In genomic region chr10:485776-486572, GRCh38 we compare ENCODE assay signal across 9 cellular contexts.
DNase-seq lines count a peak whose midpoint lies in the region; ATAC-seq and TF ChIP-seq lines count a peak whose summit lies in the region.
"Had no signal": no experiment of that assay in that cellular context is flagged by ENCODE, and none has a peak within 500 bp of the region (broad histone marks: within the 10 kb centered on the region; RNA-seq: fewer than 3 reads in every experiment).

No MANE protein-coding gene starts in this region.

- H3K36me3 ChIP-seq in muscle layer of duodenum (ENCODE audit: control insufficient read depth in 1 of 2, insufficient read depth in 2 of 2, low read length in 2 of 2) = peaks cover 0 to 10% of the 10 kb centered on the region in 2 donors

- peaks cover 82% of the 10 kb centered on the region for H3K4me1 Mint-ChIP-seq in brain

- DNase-seq in AG10803 (ENCODE audit: low read depth) (peak; percentile 63), EH (ENCODE audit: low read depth) (peak; percentile 28), A172 (ENCODE audit: low spot score) (no peak)
- DNase-seq: mesendoderm had no signal

- peak; percentile 22; the same call in 1 of the 2 replicates for TF ChIP-seq CTCF in AG10803 (conservative IDR thresholded peaks at IDR 0.05; ENCODE audit: low read length)
- no peak for TF ChIP-seq CTCF in brain (conservative IDR thresholded peaks at IDR 0.05)

- H3K27ac ChIP-seq in muscle layer of duodenum (ENCODE audit: low read length) = peak overlapping the region; percentile 84

- peaks cover 6 to 19% of the 10 kb centered on the region in 2 donors for H3K4me1 ChIP-seq in muscle layer of duodenum (ENCODE audit: control insufficient read depth in 1 of 2, insufficient read depth in 2 of 2, low read length in 2 of 2)

- peaks cover 0 to 5% (median 0%) of the 10 kb centered on the region in 5 experiments for H3K9me3 Mint-ChIP-seq in brain

- H3K4me3 ChIP-seq in AG10803 (ENCODE audit: low read length) = no peak overlapping the region
- peak overlapping the region; percentile 30 to 56 for H3K4me3 ChIP-seq in muscle layer of duodenum (ENCODE audit: low read depth in 1 of 2, low read length in 2 of 2)

- peak overlapping the region in 3 of 5 experiments; percentile 20 to 59 (median 28) for H3K4me3 Mint-ChIP-seq in brain

- H3K27me3 ChIP-seq in muscle layer of duodenum (ENCODE audit: low read depth, low read length) = no peaks in the 10 kb centered on the region

- peak overlapping the region; percentile 49 to 95 (median 86) for H3K27ac Mint-ChIP-seq in brain

- ATAC-seq in GM21528 (IDR thresholded peaks at IDR 0.05; ENCODE audit: low FRiP score, unreplicated experiment) (no peak), HG03108 (IDR thresholded peaks at IDR 0.05; ENCODE audit: unreplicated experiment) (no peak), GM21381 (IDR thresholded peaks at IDR 0.05; ENCODE audit: unreplicated experiment) (no peak)

- no peaks in the 10 kb centered on the region for H3K27me3 Mint-ChIP-seq in brain

- peaks cover 48% of the 10 kb centered on the region for H3K36me3 Mint-ChIP-seq in brain

- no peaks in the 10 kb centered on the region for H3K9me3 ChIP-seq in muscle layer of duodenum (ENCODE audit: control insufficient read depth in 1 of 2, low read length in 2 of 2)
